In genomic region chr2:68796306-68796905, GRCh38 we compare ENCODE assay signal across 13 cellular contexts.
DNase-seq lines count a peak whose midpoint lies in the region; ATAC-seq and TF ChIP-seq lines count a peak whose summit lies in the region.
"Had no signal": no experiment of that assay in that cellular context is flagged by ENCODE, and none has a peak within 500 bp of the region (broad histone marks: within the 10 kb centered on the region; RNA-seq: fewer than 3 reads in every experiment).

No MANE protein-coding gene starts in this region.

- no peak for DNase-seq in activated T-cell treated with anti-CD3 and anti-CD28 coated beads, Interleukin-2, amount 50 U/mL, for 4 hours
- no peak for DNase-seq in activated T-cell treated with anti-CD3 and anti-CD28 coated beads, Interleukin-2, amount 50 U/mL, for 1 hour
- peak; percentile 30 for DNase-seq in PC-3
- no peak for DNase-seq in central memory CD8-positive, alpha-beta T cell (ENCODE audit: low spot score in 2 of 2)
- no peak for DNase-seq in iPS-NIHi7 (ENCODE audit: extremely low spot score)
- no peak for DNase-seq in head of caudate nucleus
- no peak for DNase-seq in NCI-H69 (lab: John Stamatoyannopoulos, UW)
- DNase-seq: NCI-H1105 treated with DMSO at 0.1 percent for 48 hours; stimulated activated CD4-positive, alpha-beta T cell treated with anti-CD3 and anti-CD28 coated beads, Interleukin-4, amount 100 ng/mL, for 24 hours had no signal

- no peaks in the 10 kb centered on the region for H3K36me3 ChIP-seq in PC-3 (ENCODE audit: low read depth, low read length)
- H3K36me3 ChIP-seq: prostate gland had no signal

- TF ChIP-seq CTCF in PC-3 (conservative IDR thresholded peaks at IDR 0.05; ENCODE audit: low read depth, low read length): no peak

- H3K4me1 ChIP-seq in PC-3 (ENCODE audit: insufficient read depth, low read length): peaks cover 8% of the 10 kb centered on the region
- H3K4me1 ChIP-seq: prostate gland had no signal

- H3K36me3 Mint-ChIP-seq in activated T-cell treated with anti-CD3 and anti-CD28 coated beads, Interleukin-2, amount 50 U/mL, for 4 hours (ENCODE audit: insufficient read depth): peaks cover 76% of the 10 kb centered on the region
- H3K36me3 Mint-ChIP-seq in central memory CD8-positive, alpha-beta T cell (ENCODE audit: insufficient read depth): peaks cover 79% of the 10 kb centered on the region
- peaks cover 90% of the 10 kb centered on the region for H3K36me3 Mint-ChIP-seq in stimulated activated naive CD8-positive, alpha-beta T cell treated with anti-CD3 and anti-CD28 coated beads, Interleukin-15, Interleukin-2, amounts not matched to agents 100 ng/mL and 50 ng/mL, for 24 hours (ENCODE audit: low read depth)
- H3K36me3 Mint-ChIP-seq: WTC11 had no signal

- no peaks in the 10 kb centered on the region for H3K79me2 ChIP-seq in PC-3 (ENCODE audit: low read length)

- no peaks in the 10 kb centered on the region for H3K9me3 ChIP-seq in PC-3 (ENCODE audit: low read length)
- H3K9me3 ChIP-seq: prostate gland had no signal

- no peak overlapping the region for H2AFZ ChIP-seq in PC-3 (ENCODE audit: low read length)

- H4K20me1 ChIP-seq in PC-3 (ENCODE audit: low read length): no peaks in the 10 kb centered on the region

- H3K4me2 ChIP-seq in PC-3 (ENCODE audit: low read length): 0 out of 2 replicates have a peak overlapping the region, but pooled peaks have one; percentile 11

- CTCF ChIA-PET in PC-3 (lab: Charles Lee): no interaction called here

- peak; percentile 65 to 74 for ATAC-seq in activated T-cell treated with anti-CD3 and anti-CD28 coated beads, Interleukin-2, amount 50 U/mL, for 4 hours
- ATAC-seq in PC-3: no peak
- ATAC-seq in central memory CD8-positive, alpha-beta T cell (replicated peaks; ENCODE audit: extremely low read depth, poor library complexity, severe bottlenecking): peak; percentile 50
- ATAC-seq: HCT116, WTC11 had no signal

- H3K9me3 Mint-ChIP-seq in activated T-cell treated with anti-CD3 and anti-CD28 coated beads, Interleukin-2, amount 50 U/mL, for 4 hours: no peaks in the 10 kb centered on the region
- no peaks in the 10 kb centered on the region for H3K9me3 Mint-ChIP-seq in central memory CD8-positive, alpha-beta T cell
- no peaks in the 10 kb centered on the region for H3K9me3 Mint-ChIP-seq in stimulated activated naive CD8-positive, alpha-beta T cell treated with anti-CD3 and anti-CD28 coated beads, Interleukin-15, Interleukin-2, amounts not matched to agents 100 ng/mL and 50 ng/mL, for 24 hours
- H3K9me3 Mint-ChIP-seq: WTC11 had no signal

- no peaks in the 10 kb centered on the region for H3F3A ChIP-seq in PC-3 (ENCODE audit: low read length, unreplicated experiment)

- intact Hi-C loops in PC-3 (cut with micrococcal nuclease): no loop called here
- intact Hi-C loops in head of caudate nucleus (cut with DNase I): no loop called here

- peaks cover 89% of the 10 kb centered on the region for H3K4me1 Mint-ChIP-seq in activated T-cell treated with anti-CD3 and anti-CD28 coated beads, Interleukin-2, amount 50 U/mL, for 4 hours (ENCODE audit: low read depth)
- H3K4me1 Mint-ChIP-seq in central memory CD8-positive, alpha-beta T cell: peaks cover 82% of the 10 kb centered on the region
- peaks cover 89% of the 10 kb centered on the region for H3K4me1 Mint-ChIP-seq in stimulated activated naive CD8-positive, alpha-beta T cell treated with anti-CD3 and anti-CD28 coated beads, Interleukin-15, Interleukin-2, amounts not matched to agents 100 ng/mL and 50 ng/mL, for 24 hours (ENCODE audit: low read depth)

- H3K4me3 Mint-ChIP-seq in activated T-cell treated with anti-CD3 and anti-CD28 coated beads, Interleukin-2, amount 50 U/mL, for 4 hours: peak overlapping the region; percentile 11
- H3K4me3 Mint-ChIP-seq in central memory CD8-positive, alpha-beta T cell: peak overlapping the region; percentile 68
- peak overlapping the region; percentile 42 for H3K4me3 Mint-ChIP-seq in stimulated activated naive CD8-positive, alpha-beta T cell treated with anti-CD3 and anti-CD28 coated beads, Interleukin-15, Interleukin-2, amounts not matched to agents 100 ng/mL and 50 ng/mL, for 24 hours
- H3K4me3 Mint-ChIP-seq: WTC11 had no signal

- H3K27ac Mint-ChIP-seq in central memory CD8-positive, alpha-beta T cell (ENCODE audit: low read depth): peak overlapping the region; percentile 90
- peak overlapping the region; percentile 87 for H3K27ac Mint-ChIP-seq in stimulated activated naive CD8-positive, alpha-beta T cell treated with anti-CD3 and anti-CD28 coated beads, Interleukin-15, Interleukin-2, amounts not matched to agents 100 ng/mL and 50 ng/mL, for 24 hours
- H3K27ac Mint-ChIP-seq: WTC11 had no signal

- H3K27me3 Mint-ChIP-seq in activated T-cell treated with anti-CD3 and anti-CD28 coated beads, Interleukin-2, amount 50 U/mL, for 4 hours (ENCODE audit: low read depth): no peaks in the 10 kb centered on the region
- H3K27me3 Mint-ChIP-seq in central memory CD8-positive, alpha-beta T cell: no peaks in the 10 kb centered on the region
- no peaks in the 10 kb centered on the region for H3K27me3 Mint-ChIP-seq in stimulated activated naive CD8-positive, alpha-beta T cell treated with anti-CD3 and anti-CD28 coated beads, Interleukin-15, Interleukin-2, amounts not matched to agents 100 ng/mL and 50 ng/mL, for 24 hours

- H3K27me3 ChIP-seq in PC-3 (ENCODE audit: low read length): no peaks in the 10 kb centered on the region

- no TSS peak for BruUV-seq in PC-3 (replicated peaks; lab: Mats Ljungman, UMichigan)

- no peak overlapping the region for H3K9ac ChIP-seq in PC-3 (ENCODE audit: low read length)

- no peak overlapping the region for H3K27ac ChIP-seq in PC-3 (ENCODE audit: low read length)
- H3K27ac ChIP-seq: prostate gland had no signal

- POLR2A ChIA-PET in PC-3 (lab: Charles Lee; ENCODE audit: unreplicated experiment): no interaction called here

- no peaks in the 10 kb centered on the region for H3K9me2 ChIP-seq in PC-3 (replicated peaks; ENCODE audit: low read length)

- H3K4me3 ChIP-seq in PC-3 (ENCODE audit: low read length): no peak overlapping the region
- H3K4me3 ChIP-seq: prostate gland had no signal

Comparison
In these comparisons a context has a peak if more than half of its experiments do, and no peak if none do; other contexts are left out.
1. H3K4me3 Mint-ChIP-seq: peak in every context shown above with its lines; median percentile 68 in central memory CD8-positive, alpha-beta T cell; 42 in stimulated activated naive CD8-positive, alpha-beta T cell treated with anti-CD3 and anti-CD28 coated beads, Interleukin-15, Interleukin-2, amounts not matched to agents 100 ng/mL and 50 ng/mL, for 24 hours; 11 in activated T-cell treated with anti-CD3 and anti-CD28 coated beads, Interleukin-2, amount 50 U/mL, for 4 hours.